ENCODE assay signal across 32 cellular contexts in genomic region chr5:177091232-177091631, GRCh38.
"Had no signal": no experiment of that assay in that cellular context is flagged by ENCODE, and none has a peak within 500 bp of the region (broad histone marks: within the 10 kb centered on the region; RNA-seq: fewer than 3 reads in every experiment).

No MANE protein-coding gene starts in this region.

- H3K4me3 ChIP-seq: ovary, psoas muscle, skin epidermis, smooth muscle cell, spleen, suprapubic skin, testis, tibial artery, transverse colon, vagina had no signal

- H3K27ac ChIP-seq: neutrophil, ovary, parathyroid adenoma, psoas muscle, skin epidermis, suprapubic skin, testis, tibial artery, vagina had no signal

- H3K9me3 ChIP-seq: neutrophil, ovary, psoas muscle, spleen, suprapubic skin, testis, tibial artery, transverse colon, vagina had no signal

- ATAC-seq: naive thymus-derived CD4-positive, alpha-beta T cell; natural killer cell; psoas muscle; right cardiac atrium; sciatic nerve; stimulated activated memory B cell treated with anti-CD40 and anti-IgM and Interleukin-4, amounts not matched to agents 10 μg/mL and 1 μg/mL and 100 μg/mL, for 72 hours; stimulated activated naive CD8-positive, alpha-beta T cell treated with anti-CD3 and anti-CD28 coated beads, Interleukin-15, amount 100 ng/mL, for 72 hours; stimulated activated naive CD8-positive, alpha-beta T cell treated with anti-CD3 and anti-CD28 coated beads, Interleukin-15, Interleukin-2, amounts not matched to agents 100 U/mL and 50 U/mL, for 24 hours had no signal

- H3K9me3 Mint-ChIP-seq: naive thymus-derived CD4-positive, alpha-beta T cell; natural killer cell; nephron; stimulated activated memory B cell treated with anti-CD40 and anti-IgM and Interleukin-4, amounts not matched to agents 10 μg/mL and 1 μg/mL and 100 μg/mL, for 72 hours; stimulated activated naive CD8-positive, alpha-beta T cell treated with anti-CD3 and anti-CD28 coated beads, Interleukin-15, amount 100 ng/mL, for 72 hours; type B pancreatic cell had no signal

- FAIRE-seq: urothelium cell line had no signal

- H3K27ac Mint-ChIP-seq: naive thymus-derived CD4-positive, alpha-beta T cell; natural killer cell; progenitor cell of endocrine pancreas; stimulated activated memory B cell treated with anti-CD40 and anti-IgM and Interleukin-4, amounts not matched to agents 10 μg/mL and 1 μg/mL and 100 μg/mL, for 72 hours; stimulated activated naive CD8-positive, alpha-beta T cell treated with anti-CD3 and anti-CD28 coated beads, Interleukin-15, amount 100 ng/mL, for 72 hours; type B pancreatic cell had no signal

- H3K27me3 Mint-ChIP-seq: progenitor cell of endocrine pancreas had no signal

- DNase-seq: naive thymus-derived CD4-positive, alpha-beta T cell; natural killer cell; nucleus accumbens; ovary; posterior cingulate gyrus; psoas muscle; spleen; stimulated activated CD4-positive, alpha-beta T cell treated with anti-CD3 and anti-CD28 coated beads, Interleukin-12 subunit alpha, Interleukin-12 subunit beta, amount 100 ng/mL, for 4 hours; stimulated activated CD4-positive, alpha-beta T cell treated with anti-CD3 and anti-CD28 coated beads, Interleukin-1b, Interleukin-23, amount 100 ng/mL, for 48 hours; stimulated activated CD4-positive, alpha-beta T cell treated with anti-CD3 and anti-CD28 coated beads, Interleukin-4, amount 100 ng/mL, for 1 hour; stimulated activated CD4-positive, alpha-beta T cell treated with anti-CD3 and anti-CD28 coated beads, Interleukin-4, amount 100 ng/mL, for 4 hours; stimulated activated CD8-positive, alpha-beta memory T cell treated with anti-CD3 and anti-CD28 coated beads, Interleukin-4, amount 100 ng/mL, for 48 hours; stimulated activated naive CD4-positive, alpha-beta T cell; stimulated activated naive CD8-positive, alpha-beta T cell treated with anti-CD3 and anti-CD28 coated beads, Interleukin-15, amount 100 ng/mL, for 72 hours; stimulated activated naive CD8-positive, alpha-beta T cell treated with anti-CD3 and anti-CD28 coated beads, Interleukin-15, Interleukin-2, amounts not matched to agents 100 U/mL and 50 U/mL, for 24 hours; substantia nigra; testis; tibial artery had no signal

- H3K4me1 ChIP-seq: parathyroid adenoma had no signal

- H3K4me3 Mint-ChIP-seq: naive thymus-derived CD4-positive, alpha-beta T cell; natural killer cell; stimulated activated memory B cell treated with anti-CD40 and anti-IgM and Interleukin-4, amounts not matched to agents 10 μg/mL and 1 μg/mL and 100 μg/mL, for 72 hours; stimulated activated naive CD8-positive, alpha-beta T cell treated with anti-CD3 and anti-CD28 coated beads, Interleukin-15, amount 100 ng/mL, for 72 hours; type B pancreatic cell had no signal

- H3K27me3 ChIP-seq: ovary, testis, transverse colon, vagina had no signal

- H2AFZ ChIP-seq: parathyroid adenoma had no signal

- H3K36me3 ChIP-seq: neutrophil, ovary, suprapubic skin, tibial artery, transverse colon, vagina had no signal

- H3K9ac ChIP-seq: parathyroid adenoma had no signal

- H3K36me3 Mint-ChIP-seq: naive thymus-derived CD4-positive, alpha-beta T cell; natural killer cell; stimulated activated memory B cell treated with anti-CD40 and anti-IgM and Interleukin-4, amounts not matched to agents 10 μg/mL and 1 μg/mL and 100 μg/mL, for 72 hours; type B pancreatic cell had no signal

- H3K79me2 ChIP-seq: parathyroid adenoma had no signal

- H3K4me2 ChIP-seq: smooth muscle cell had no signal
